9 cellular contexts compared by ENCODE assay signal in the genomic region with DNA sequence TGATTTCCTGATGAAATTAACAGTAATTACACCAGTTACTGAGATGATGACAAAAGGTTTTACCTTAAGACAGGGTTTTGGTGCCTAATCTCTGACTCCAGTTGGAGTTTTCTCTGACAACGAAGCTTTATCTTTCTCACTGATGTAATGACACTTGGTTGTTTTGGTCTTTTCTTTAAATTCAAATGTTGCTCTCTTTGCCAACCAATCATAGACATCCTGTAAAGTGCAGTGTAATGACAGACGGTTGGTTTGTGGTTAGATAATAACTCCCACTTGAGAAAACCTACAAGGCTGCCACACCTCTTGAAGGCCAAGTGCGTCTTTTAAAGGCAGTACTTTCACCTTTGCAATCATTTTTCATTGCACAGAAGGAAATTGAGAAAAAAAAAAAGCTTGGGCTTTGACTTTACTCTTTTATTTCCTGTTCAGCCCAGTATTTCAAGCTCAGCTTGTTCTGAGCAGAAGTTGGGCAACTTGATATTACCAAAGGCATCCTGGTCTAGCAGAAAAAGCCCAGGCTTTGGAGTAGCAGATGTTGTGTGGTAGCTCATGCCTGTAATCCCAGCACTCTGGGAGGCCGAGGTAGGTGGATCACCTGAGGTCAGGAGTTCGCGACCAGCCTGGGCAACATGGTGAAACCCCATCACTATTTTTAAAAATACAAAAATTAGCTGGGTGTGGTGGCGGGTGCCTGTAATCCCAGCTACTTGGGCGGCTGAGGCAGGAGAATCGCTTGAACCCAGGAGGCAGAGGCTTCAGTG. TPM values are rescaled to one million over a fixed set of nuclear protein-coding genes. Genes with fewer than 3 reads are reported as not detected.
DNase-seq lines count a peak whose midpoint lies in the region; TF ChIP-seq lines count a peak whose summit lies in the region.
"Had no signal": no experiment of that assay in that cellular context is flagged by ENCODE, and none has a peak within 500 bp of the region (broad histone marks: within the 10 kb centered on the region; RNA-seq: fewer than 3 reads in every experiment).

No MANE protein-coding gene starts in this region.

- DNase-seq in A673 (ENCODE audit: low spot score) (peak; percentile 42), GM19240 (ENCODE audit: insufficient read length, low spot score) (peak; percentile 39), SW480 (ENCODE audit: low spot score) (peak; percentile 33), breast epithelium (ENCODE audit: low spot score in 2 of 2) (peak in 1 of 2 donors; percentile 48), trophoblast cell (peak; percentile 75 to 94), SJCRH30 (no peak), NCI-H2081 treated with DMSO at 0.1 percent for 48 hours (lab: John Stamatoyannopoulos, UW) (no peak)

- H2AFZ ChIP-seq in Loucy (ENCODE audit: low read length) (no peak overlapping the region), trophoblast cell (ENCODE audit: insufficient read depth, low read length, poor library complexity) (no peak overlapping the region)

- H2BK120ac ChIP-seq in trophoblast cell (ENCODE audit: insufficient read depth, low read length, poor library complexity) = no peak overlapping the region

- no peak overlapping the region for H2BK5ac ChIP-seq in trophoblast cell (ENCODE audit: low read depth, low read length, poor library complexity)

- no peaks in the 10 kb centered on the region for H3K9me3 ChIP-seq in A673 (ENCODE audit: low read depth, low read length, poor library complexity, severe bottlenecking)
- no peaks in the 10 kb centered on the region for H3K9me3 ChIP-seq in Loucy (ENCODE audit: insufficient read depth, low read depth, low read length)
- no peaks in the 10 kb centered on the region for H3K9me3 ChIP-seq in breast epithelium
- H3K9me3 ChIP-seq in trophoblast cell (ENCODE audit: insufficient read depth, low read depth, low read length) = no peaks in the 10 kb centered on the region
- H3K9me3 ChIP-seq in SJCRH30 (replicated peaks) = no peaks in the 10 kb centered on the region

- peaks cover 29% of the 10 kb centered on the region for H3F3A ChIP-seq in Loucy (ENCODE audit: low read depth)

- peak overlapping the region; percentile 19 for H3K27ac ChIP-seq in A673 (ENCODE audit: low read depth, low read length, poor library complexity, severe bottlenecking)
- peak overlapping the region; percentile 67 to 78 for H3K27ac ChIP-seq in breast epithelium
- no peak overlapping the region for H3K27ac ChIP-seq in trophoblast cell (ENCODE audit: low read depth, low read length)
- no peak overlapping the region for H3K27ac ChIP-seq in SJCRH30

- TF ChIP-seq CTCF in A673 (conservative IDR thresholded peaks at IDR 0.05; ENCODE audit: low read depth, low read length) = no peak
- no peak for TF ChIP-seq CTCF in Loucy (conservative IDR thresholded peaks at IDR 0.05; ENCODE audit: low read length)
- TF ChIP-seq CTCF in breast epithelium (IDR thresholded peaks at IDR 0.05) = no peak

- POLR2A ChIA-PET in A673 (lab: Charles Lee; ENCODE audit: low non-redundant PET) = no interaction called here

- no peaks in the 10 kb centered on the region for H3K9me2 ChIP-seq in Loucy (replicated peaks; ENCODE audit: low read depth, low read length)

- H3K4me1 ChIP-seq in A673 (ENCODE audit: insufficient read depth, low read length, poor library complexity, severe bottlenecking) (peaks cover 8% of the 10 kb centered on the region), Loucy (ENCODE audit: insufficient read depth, low read length, poor library complexity, severe bottlenecking) (peaks cover 85% of the 10 kb centered on the region), breast epithelium (no peaks in the 10 kb centered on the region), trophoblast cell (ENCODE audit: control insufficient read depth in 1 of 2, insufficient read depth in 2 of 2, low read length in 2 of 2) (peaks cover 0 to 5% of the 10 kb centered on the region in 2 experiments), SJCRH30 (no peaks in the 10 kb centered on the region)

- CTCF ChIA-PET in A673 (lab: Charles Lee) = interaction anchor here (1.1 kb wide), 1 partner anchor 19 kb away, joined by 4 read pairs; no protein-coding TSS in a partner anchor

- H3K18ac ChIP-seq in trophoblast cell (ENCODE audit: low read length) = no peak overlapping the region

- H4K8ac ChIP-seq in trophoblast cell (ENCODE audit: low read depth, low read length) = no peak overlapping the region

- H3K79me1 ChIP-seq in trophoblast cell (ENCODE audit: low read length) = no peaks in the 10 kb centered on the region

- peaks cover 22% of the 10 kb centered on the region for H3K36me3 ChIP-seq in A673 (ENCODE audit: insufficient read depth, low read length, poor library complexity, severe bottlenecking)
- H3K36me3 ChIP-seq in Loucy (ENCODE audit: insufficient read depth, low read length) = peaks cover 9% of the 10 kb centered on the region; the same call in 1 of the 2 replicates
- no peaks in the 10 kb centered on the region for H3K36me3 ChIP-seq in breast epithelium
- H3K36me3 ChIP-seq in trophoblast cell (ENCODE audit: control insufficient read depth in 1 of 2, insufficient read depth in 2 of 2, low read length in 2 of 2) = no peaks in the 10 kb centered on the region
- H3K36me3 ChIP-seq in SJCRH30 = peaks cover 1% of the 10 kb centered on the region; the same call in 1 of the 2 replicates

- H3K4me2 ChIP-seq in Loucy (ENCODE audit: low read depth, low read length, poor library complexity, severe bottlenecking) (peak overlapping the region; percentile 99), trophoblast cell (ENCODE audit: low read length) (no peak overlapping the region)

- TF ChIP-seq POLR2A in breast epithelium (IDR thresholded peaks at IDR 0.05) = no peak

- H4K91ac ChIP-seq in trophoblast cell (ENCODE audit: low read depth, low read length) = no peak overlapping the region

- H3K79me2 ChIP-seq in Loucy (ENCODE audit: insufficient read depth, low read length) = peaks cover 48% of the 10 kb centered on the region
- H3K79me2 ChIP-seq in trophoblast cell (ENCODE audit: control insufficient read depth, insufficient read depth, low read length, poor library complexity) = no peaks in the 10 kb centered on the region

- H3K4me3 ChIP-seq in A673 (ENCODE audit: low read depth, low read length, poor library complexity, severe bottlenecking) = no peak overlapping the region
- peak overlapping the region; percentile 80 for H3K4me3 ChIP-seq in Loucy (ENCODE audit: low read length, poor library complexity, severe bottlenecking)
- no peak overlapping the region for H3K4me3 ChIP-seq in breast epithelium
- H3K4me3 ChIP-seq in trophoblast cell (ENCODE audit: low read depth, low read length) = no peak overlapping the region
- H3K4me3 ChIP-seq in SJCRH30 = no peak overlapping the region

- H3K14ac ChIP-seq in trophoblast cell (ENCODE audit: low read length) = no peak overlapping the region

- WGBS in trophoblast cell (ENCODE audit: extremely low coverage, insufficient coverage, insufficient read length) = no CpG with 5 or more reads among the region's 9 CpGs

- no peak overlapping the region for H4K12ac ChIP-seq in trophoblast cell (ENCODE audit: low read depth, low read length)

- intact Hi-C loops in A673 (cut with micrococcal nuclease; ENCODE audit: unreplicated experiment) (no loop called here), breast epithelium (cut with DNase I; ENCODE audit: low total_unique reads) (no loop called here)

- BruUV-seq in A673 (replicated peaks; lab: Mats Ljungman, UMichigan) = no TSS peak

- no peak overlapping the region for H3K4ac ChIP-seq in trophoblast cell (ENCODE audit: low read depth, low read length)

- H3K23ac ChIP-seq in trophoblast cell (ENCODE audit: low read length) = no peak overlapping the region

- no peak overlapping the region for H2AK5ac ChIP-seq in trophoblast cell (ENCODE audit: low read length)

- H2BK12ac ChIP-seq in trophoblast cell (ENCODE audit: low read length) = no peak overlapping the region

- H3K9ac ChIP-seq in Loucy (ENCODE audit: low read depth, low read length, poor library complexity, severe bottlenecking) (peak overlapping the region; percentile 96), trophoblast cell (ENCODE audit: low read length) (no peak overlapping the region)

- no peaks in the 10 kb centered on the region for H4K20me1 ChIP-seq in Loucy (ENCODE audit: insufficient read depth, low read length, poor library complexity, severe bottlenecking)

- H3K27me3 ChIP-seq in A673 (replicated peaks; ENCODE audit: insufficient read depth, low read depth, low read length, poor library complexity) (no peaks in the 10 kb centered on the region), Loucy (ENCODE audit: insufficient read depth, low read length, poor library complexity, severe bottlenecking) (no peaks in the 10 kb centered on the region), breast epithelium (no peaks in the 10 kb centered on the region), trophoblast cell (ENCODE audit: insufficient read depth, low read length) (no peaks in the 10 kb centered on the region), SJCRH30 (peaks cover 12% of the 10 kb centered on the region)

RNA-seq across cellular contexts. Expression of a gene that starts 14.9 kb away (rescaled TPM):
- total RNA-seq in A673 (2021) (12.9 and 13.4 TPM in 2 replicates), breast epithelium (10 to 100 TPM in 1 of 3 donors, 1 to 10 TPM in 2; 9.2 to 17.3 (median 9.3) TPM)
- polyA plus RNA-seq in trophoblast cell (2013) = 1.3 and 1.7 TPM in 2 replicates
- total RNA-seq in SJCRH30 (2014; rRNA removed; shearing (Covaris generic)) = 8.1 and 8.7 TPM in 2 replicates

RNA-seq across cellular contexts. Expression of a gene that starts 32.4 kb away (rescaled TPM):
- total RNA-seq in A673 (2021) (0.64 and 0.85 TPM in 2 replicates), breast epithelium (1 to 10 TPM; 3.4 to 9.1 (median 6.2) TPM)
- 0.39 and 0.53 TPM in 2 replicates for polyA plus RNA-seq in trophoblast cell (2013)
- total RNA-seq in SJCRH30 (2014; rRNA removed; shearing (Covaris generic)) = 0.10 and 0.18 TPM in 2 replicates

RNA-seq across cellular contexts. Expression of a gene that starts 42.3 kb away (rescaled TPM):
- not detected in 2 replicates for total RNA-seq in A673 (2021)
- total RNA-seq in breast epithelium = not detected
- not detected in 2 replicates for polyA plus RNA-seq in trophoblast cell (2013)
- 0.18 TPM in 1 of 2 replicates, not detected in the other for total RNA-seq in SJCRH30 (2014; rRNA removed; shearing (Covaris generic))
- total RNA-seq: dermis microvascular lymphatic vessel endothelial cell had no signal

RNA-seq across cellular contexts. Expression of a gene that starts 43.2 kb away (rescaled TPM):
- total RNA-seq in A673 (2021) (61.9 and 62.3 TPM in 2 replicates), breast epithelium (10 to 100 TPM; 26.4 to 39.7 (median 31.9) TPM)
- 39.8 and 44.2 TPM in 2 replicates for polyA plus RNA-seq in trophoblast cell (2013)
- total RNA-seq in SJCRH30 (2014; rRNA removed; shearing (Covaris generic)) = 27.4 and 38.8 TPM in 2 replicates

RNA-seq across cellular contexts. Expression of a gene that starts 45.1 kb away (rescaled TPM):
- total RNA-seq in A673 (2021) = not detected in 2 replicates
- not detected for total RNA-seq in breast epithelium
- not detected in 2 replicates for polyA plus RNA-seq in trophoblast cell (2013)
- not detected in 2 replicates for total RNA-seq in SJCRH30 (2014; rRNA removed; shearing (Covaris generic))
- total RNA-seq: dermis microvascular lymphatic vessel endothelial cell had no signal

Comparison
In these comparisons a context has a peak if more than half of its experiments do, and no peak if none do; other contexts are left out.
1. DNase-seq: peak in A673 (single experiment), GM19240 (single experiment), SW480 (single experiment) and trophoblast cell (2 of 2); none in SJCRH30 (0 of 2) and NCI-H2081 treated with DMSO at 0.1 percent for 48 hours (single experiment).
2. H3K27ac ChIP-seq: peak in A673 (single experiment) and breast epithelium (2 of 2); none in trophoblast cell (single experiment) and SJCRH30 (single experiment).